16 cellular contexts compared by ENCODE assay signal in the genomic region with DNA sequence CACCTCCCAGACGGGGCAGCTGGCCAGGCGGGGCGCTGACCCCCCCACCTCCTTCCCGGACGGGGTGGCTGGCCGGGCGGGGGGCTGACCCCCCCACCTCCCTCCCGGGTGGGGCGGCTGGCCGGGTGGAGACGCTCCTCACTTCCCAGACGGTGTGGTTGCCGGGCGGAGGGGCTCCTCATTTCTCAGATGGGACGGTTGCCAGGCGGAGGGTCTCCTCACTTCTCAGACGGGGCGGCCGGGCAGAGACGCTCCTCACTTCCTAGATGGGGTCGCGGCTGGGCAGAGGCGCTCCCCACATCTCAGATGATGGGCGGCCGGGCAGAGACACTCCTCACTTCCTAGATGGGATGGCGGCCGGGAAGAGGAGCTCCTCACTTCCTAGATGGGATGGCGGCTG. TPM values are rescaled to one million over a fixed set of nuclear protein-coding genes. Genes with fewer than 3 reads are reported as not detected.
"Had no signal": no experiment of that assay in that cellular context is flagged by ENCODE, and none has a peak within 500 bp of the region (broad histone marks: within the 10 kb centered on the region; RNA-seq: fewer than 3 reads in every experiment).

No MANE protein-coding gene starts in this region.

RNA-seq across cellular contexts. Expression of a gene that starts 14.8 kb away (rescaled TPM):
- total RNA-seq: stomach, subcutaneous adipose tissue, suprapubic skin, temporal lobe, testis, thoracic aorta, thyroid gland, tibial nerve, transverse colon, upper lobe of left lung, upper lobe of right lung, ureter, urinary bladder, uterus, vagina had no signal
- polyA plus RNA-seq: stomach, thymus, urinary bladder had no signal

RNA-seq across cellular contexts. Expression of a gene that starts 16.3 kb away (rescaled TPM):
- total RNA-seq: stomach, subcutaneous adipose tissue, suprapubic skin, temporal lobe, testis, thoracic aorta, thyroid gland, tibial nerve, transverse colon, upper lobe of left lung, upper lobe of right lung, ureter, urinary bladder, uterus, vagina had no signal
- polyA plus RNA-seq: stomach, urinary bladder had no signal

RNA-seq across cellular contexts. Expression of a gene that starts 24.2 kb away (rescaled TPM):
- total RNA-seq: stomach, subcutaneous adipose tissue, suprapubic skin, temporal lobe, testis, thoracic aorta, thyroid gland, tibial nerve, transverse colon, upper lobe of left lung, upper lobe of right lung, ureter, urinary bladder, uterus, vagina had no signal
- polyA plus RNA-seq: stomach, urinary bladder had no signal

RNA-seq across cellular contexts. Expression of a gene that starts 56.0 kb away (rescaled TPM):
- total RNA-seq: stomach, subcutaneous adipose tissue, suprapubic skin, temporal lobe, testis, thoracic aorta, thyroid gland, tibial nerve, transverse colon, upper lobe of left lung, upper lobe of right lung, uterus, vagina had no signal
- polyA plus RNA-seq: stomach had no signal

RNA-seq across cellular contexts. Expression of a gene that starts 59.0 kb away (rescaled TPM):
- total RNA-seq: subcutaneous adipose tissue, suprapubic skin, temporal lobe, thoracic aorta, thyroid gland, upper lobe of right lung, urinary bladder, uterus, vagina had no signal
